In genomic region chr20:52104546-52105044, GRCh38 we compare ENCODE assay signal across 8 cellular contexts.
DNase-seq lines count a peak whose midpoint lies in the region; ATAC-seq and TF ChIP-seq lines count a peak whose summit lies in the region.

No MANE protein-coding gene starts in this region.

- TF ChIP-seq POLR2A in adrenal gland (IDR thresholded peaks at IDR 0.05), result no peak

- intact Hi-C loops in psoas muscle (cut with DNase I) (no loop called here), adrenal gland (cut with DNase I) (no loop called here)

- H3K27me3 ChIP-seq in psoas muscle (ENCODE audit: insufficient read depth in 3 of 3, low read length in 2 of 3) (peaks cover 0 to 40% (median 19%) of the 10 kb centered on the region in 3 donors), adrenal gland (peaks cover 32% of the 10 kb centered on the region)

- H3K4me1 ChIP-seq in psoas muscle, result peaks cover 14% of the 10 kb centered on the region
- H3K4me1 ChIP-seq in adrenal gland (replicated peaks in 1 of 2), result peaks cover 13 to 27% of the 10 kb centered on the region in 2 donors

- no peak overlapping the region for H3K27ac ChIP-seq in psoas muscle
- no peak overlapping the region for H3K27ac ChIP-seq in adrenal gland

- ATAC-seq in psoas muscle (no peak), GM21526 (IDR thresholded peaks at IDR 0.05; ENCODE audit: low FRiP score, unreplicated experiment) (no peak), GM19035 (IDR thresholded peaks at IDR 0.05; ENCODE audit: unreplicated experiment) (no peak)

- no peaks in the 10 kb centered on the region for H3K9me3 ChIP-seq in psoas muscle
- no peaks in the 10 kb centered on the region for H3K9me3 ChIP-seq in adrenal gland (replicated peaks in 1 of 3)

- in situ Hi-C loops in GM13976 (cut with MboI; ENCODE audit: low sequenced_read_pairs, unreplicated experiment), result no loop called here

- H3K36me3 ChIP-seq in psoas muscle (ENCODE audit: insufficient read depth in 1 of 2, low read depth in 1 of 2) (no peaks in the 10 kb centered on the region), adrenal gland (replicated peaks in 1 of 2) (no peaks in the 10 kb centered on the region)

- 1 to 2% (median 2%) methylated on average over 38 of the region's 38 CpGs for WGBS in psoas muscle, 3 donors
- WGBS in adrenal gland, 4 donors, result 3 to 7% (median 3%) methylated on average over 14 to 38 of the region's 38 CpGs

- H3K4me3 ChIP-seq in psoas muscle, result peak overlapping the region; percentile 55
- H3K4me3 ChIP-seq in adrenal gland, result peak overlapping the region in 1 of 4 donors; percentile 49

- DNase-seq in EL (peak; percentile 39), T1000 (lab: John Stamatoyannopoulos, UW) (peak; percentile 50), glomerular visceral epithelial cell (ENCODE audit: extremely low spot score) (peak; percentile 37), psoas muscle (no peak), GM13976 (ENCODE audit: low spot score) (no peak), adrenal gland (no peak)

- TF ChIP-seq CTCF in psoas muscle (IDR thresholded peaks at IDR 0.05), result no peak
- TF ChIP-seq CTCF in GM13976 (IDR thresholded peaks at IDR 0.05; ENCODE audit: borderline replicate concordance, control extremely low read depth, extremely low read depth, insufficient read depth, missing control alignments), result no peak
- TF ChIP-seq CTCF in adrenal gland (IDR thresholded peaks at IDR 0.05), result no peak

Comparison
In these comparisons a context has a peak if more than half of its experiments do, and no peak if none do; other contexts are left out.
1. DNase-seq: peak in EL (single experiment), T1000 (single experiment) and glomerular visceral epithelial cell (single experiment); none in psoas muscle (0 of 2), GM13976 (single experiment) and adrenal gland (0 of 7).